31 cellular contexts compared by ENCODE assay signal in genomic region chrX:67435536-67435935, GRCh38.
"Had no signal": no experiment of that assay in that cellular context is flagged by ENCODE, and none has a peak within 500 bp of the region (broad histone marks: within the 10 kb centered on the region; RNA-seq: fewer than 3 reads in every experiment).

No MANE protein-coding gene starts in this region.

- H3K9me3 Mint-ChIP-seq: type B pancreatic cell had no signal

- DNase-seq: natural killer cell; occipital lobe; ovary; posterior cingulate gyrus; psoas muscle; right cardiac atrium; spleen; stimulated activated CD4-positive, alpha-beta T cell treated with anti-CD3 and anti-CD28 coated beads, Interleukin-12 subunit alpha, Interleukin-12 subunit beta, amount 100 ng/mL, for 4 hours; stimulated activated CD4-positive, alpha-beta T cell treated with anti-CD3 and anti-CD28 coated beads, Interleukin-1b, Interleukin-23, amount 100 ng/mL, for 48 hours; stimulated activated CD4-positive, alpha-beta T cell treated with anti-CD3 and anti-CD28 coated beads, Interleukin-4, amount 100 ng/mL, for 1 hour; stimulated activated CD4-positive, alpha-beta T cell treated with anti-CD3 and anti-CD28 coated beads, Interleukin-4, amount 100 ng/mL, for 4 hours; stimulated activated CD8-positive, alpha-beta memory T cell treated with anti-CD3 and anti-CD28 coated beads, Interleukin-4, amount 100 ng/mL, for 48 hours; stimulated activated naive CD4-positive, alpha-beta T cell; stimulated activated naive CD8-positive, alpha-beta T cell treated with anti-CD3 and anti-CD28 coated beads, Interleukin-15, amount 100 ng/mL, for 72 hours; stimulated activated naive CD8-positive, alpha-beta T cell treated with anti-CD3 and anti-CD28 coated beads, Interleukin-15, Interleukin-2, amounts not matched to agents 100 U/mL and 50 U/mL, for 24 hours; substantia nigra; testis; tibial artery; transverse colon; upper lobe of right lung; uterus had no signal

- H3K27me3 ChIP-seq: neural progenitor cell, ovary, spleen, suprapubic skin, testis, tibial artery, transverse colon, upper lobe of right lung, uterus had no signal

- H3K36me3 ChIP-seq: neural progenitor cell, ovary, spleen, suprapubic skin, tibial artery, transverse colon, upper lobe of right lung, uterus had no signal

- H3K4me2 ChIP-seq: neural progenitor cell, smooth muscle cell had no signal

- H3K4me1 ChIP-seq: neural progenitor cell, parathyroid adenoma, psoas muscle, spleen, suprapubic skin, testis, transverse colon, upper lobe of right lung, uterus had no signal

- H3K9ac ChIP-seq: neural progenitor cell, parathyroid adenoma had no signal

- H3K4me3 ChIP-seq: neural progenitor cell, ovary, psoas muscle, skin epidermis, smooth muscle cell, spleen, suprapubic skin, testis, tibial artery, transverse colon, upper lobe of right lung, uterus had no signal

- H2AFZ ChIP-seq: neural progenitor cell, parathyroid adenoma had no signal

- H3K27ac ChIP-seq: neural progenitor cell, ovary, parathyroid adenoma, psoas muscle, skin epidermis, spleen, suprapubic skin, testis, tibial artery, transverse colon, upper lobe of right lung, uterus had no signal

- H3K79me2 ChIP-seq: parathyroid adenoma had no signal

- H3K4me3 Mint-ChIP-seq: natural killer cell; nephron; neural progenitor cell; stimulated activated memory B cell treated with anti-CD40 and anti-IgM and Interleukin-4, amounts not matched to agents 10 μg/mL and 1 μg/mL and 100 μg/mL, for 72 hours; stimulated activated naive CD8-positive, alpha-beta T cell treated with anti-CD3 and anti-CD28 coated beads, Interleukin-15, amount 100 ng/mL, for 72 hours; type B pancreatic cell had no signal

- ATAC-seq: natural killer cell; psoas muscle; right cardiac atrium; sciatic nerve; stimulated activated memory B cell treated with anti-CD40 and anti-IgM and Interleukin-4, amounts not matched to agents 10 μg/mL and 1 μg/mL and 100 μg/mL, for 72 hours; stimulated activated naive CD8-positive, alpha-beta T cell treated with anti-CD3 and anti-CD28 coated beads, Interleukin-15, amount 100 ng/mL, for 72 hours; stimulated activated naive CD8-positive, alpha-beta T cell treated with anti-CD3 and anti-CD28 coated beads, Interleukin-15, Interleukin-2, amounts not matched to agents 100 U/mL and 50 U/mL, for 24 hours; upper lobe of right lung had no signal

- H3K27me3 Mint-ChIP-seq: progenitor cell of endocrine pancreas; stimulated activated memory B cell treated with anti-CD40 and anti-IgM and Interleukin-4, amounts not matched to agents 10 μg/mL and 1 μg/mL and 100 μg/mL, for 72 hours; stimulated activated naive CD8-positive, alpha-beta T cell treated with anti-CD3 and anti-CD28 coated beads, Interleukin-15, amount 100 ng/mL, for 72 hours; type B pancreatic cell had no signal

- H3K9me3 ChIP-seq: ovary, psoas muscle, suprapubic skin, testis, tibial artery, transverse colon, upper lobe of right lung, uterus had no signal

- H3K27ac Mint-ChIP-seq: natural killer cell; nephron; neural progenitor cell; progenitor cell of endocrine pancreas; stimulated activated memory B cell treated with anti-CD40 and anti-IgM and Interleukin-4, amounts not matched to agents 10 μg/mL and 1 μg/mL and 100 μg/mL, for 72 hours; stimulated activated naive CD8-positive, alpha-beta T cell treated with anti-CD3 and anti-CD28 coated beads, Interleukin-15, amount 100 ng/mL, for 72 hours; type B pancreatic cell had no signal

- H3K4me1 Mint-ChIP-seq: natural killer cell; nephron; neural progenitor cell; stimulated activated memory B cell treated with anti-CD40 and anti-IgM and Interleukin-4, amounts not matched to agents 10 μg/mL and 1 μg/mL and 100 μg/mL, for 72 hours; stimulated activated naive CD8-positive, alpha-beta T cell treated with anti-CD3 and anti-CD28 coated beads, Interleukin-15, amount 100 ng/mL, for 72 hours had no signal

- H3K36me3 Mint-ChIP-seq: natural killer cell; neural progenitor cell; stimulated activated memory B cell treated with anti-CD40 and anti-IgM and Interleukin-4, amounts not matched to agents 10 μg/mL and 1 μg/mL and 100 μg/mL, for 72 hours; type B pancreatic cell had no signal
